In the genomic region with DNA sequence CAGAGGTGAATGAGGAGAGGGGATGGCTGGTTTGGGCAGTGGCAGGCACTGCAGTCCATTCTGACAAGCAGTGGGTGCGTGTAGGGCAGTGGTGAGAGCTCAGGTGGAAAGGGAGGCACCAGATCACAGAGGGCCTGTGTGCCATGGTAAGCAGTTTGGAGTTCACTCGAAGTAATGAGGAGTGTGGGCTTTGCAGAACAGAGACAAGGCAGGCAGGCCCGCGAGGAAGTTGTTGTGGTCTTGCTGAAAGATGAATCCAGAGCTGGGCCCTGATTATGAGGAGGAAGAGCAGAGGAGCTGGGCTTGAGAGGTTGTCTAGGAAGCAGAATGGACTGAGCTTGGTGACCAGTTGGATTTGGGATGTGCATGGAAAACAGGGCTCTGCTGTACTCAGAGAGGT, we compare ENCODE assay signal across 21 cellular contexts. TPM values are rescaled to one million over a fixed set of nuclear protein-coding genes. Genes with fewer than 3 reads are reported as not detected.
"Had no signal": no experiment of that assay in that cellular context is flagged by ENCODE, and none has a peak within 500 bp of the region (broad histone marks: within the 10 kb centered on the region; RNA-seq: fewer than 3 reads in every experiment).

No MANE protein-coding gene starts in this region.

- DNase-seq: activated CD4-positive, alpha-beta T cell treated with anti-CD3 and anti-CD28 coated beads, Interleukin-2, amount 50 U/mL, for 4 hours; activated effector memory CD4-positive, alpha-beta T cell treated with Interleukin-2 at 50 U/mL for 16 hours; activated naive CD4-positive, alpha-beta T cell treated with anti-CD3 and anti-CD28 coated beads for 36 hours; activated T-cell treated with anti-CD3 and anti-CD28 coated beads, Interleukin-2, amount 50 U/mL, for 72 hours; body of pancreas; effector memory CD4-positive, alpha-beta T cell; esophagus squamous epithelium; gastrocnemius medialis; hippocampal formation; left ventricle myocardium superior; mammary epithelial cell; nucleus accumbens; stimulated activated CD4-positive, alpha-beta T cell treated with anti-CD3 and anti-CD28 coated beads, Interleukin-15, amount 100 ng/mL, for 24 hours; stimulated activated CD8-positive, alpha-beta memory T cell treated with anti-CD3 and anti-CD28 coated beads, Interleukin-4, amount 100 ng/mL, for 48 hours; stimulated activated naive B cell treated with anti-CD40 and anti-IgM and Interleukin-4, amounts not matched to agents 10 μg/mL and 1 μg/mL and 100 μg/mL, for 72 hours; transverse colon; uterus had no signal

- H3K36me3 Mint-ChIP-seq: natural killer cell treated with Interleukin-12 subunit alpha and Interleukin-12 subunit beta and Interleukin-15 and Interleukin-18, amount 100 ng/mL, for 72 hours had no signal

- H3K4me3 Mint-ChIP-seq: activated naive CD4-positive, alpha-beta T cell treated with anti-CD3 and anti-CD28 coated beads for 36 hours; activated T-cell treated with anti-CD3 and anti-CD28 coated beads, Interleukin-2, amount 50 U/mL, for 72 hours; natural killer cell treated with Interleukin-12 subunit alpha and Interleukin-12 subunit beta and Interleukin-15 and Interleukin-18, amount 100 ng/mL, for 72 hours; stimulated activated naive B cell treated with anti-CD40 and anti-IgM and Interleukin-4, amounts not matched to agents 10 μg/mL and 1 μg/mL and 100 μg/mL, for 72 hours had no signal

- H3K27ac Mint-ChIP-seq: activated naive CD4-positive, alpha-beta T cell treated with anti-CD3 and anti-CD28 coated beads for 36 hours; activated T-cell treated with anti-CD3 and anti-CD28 coated beads, Interleukin-2, amount 50 U/mL, for 72 hours; natural killer cell treated with Interleukin-12 subunit alpha and Interleukin-12 subunit beta and Interleukin-15 and Interleukin-18, amount 100 ng/mL, for 72 hours; stimulated activated naive B cell treated with anti-CD40 and anti-IgM and Interleukin-4, amounts not matched to agents 10 μg/mL and 1 μg/mL and 100 μg/mL, for 72 hours had no signal

- H3K27me3 Mint-ChIP-seq: stimulated activated naive B cell treated with anti-CD40 and anti-IgM and Interleukin-4, amounts not matched to agents 10 μg/mL and 1 μg/mL and 100 μg/mL, for 72 hours had no signal

- ATAC-seq: activated T-cell treated with anti-CD3 and anti-CD28 coated beads, Interleukin-2, amount 50 U/mL, for 72 hours; body of pancreas; gastrocnemius medialis; left ventricle myocardium superior; natural killer cell treated with Interleukin-12 subunit alpha and Interleukin-12 subunit beta and Interleukin-15 and Interleukin-18, amount 100 ng/mL, for 72 hours; sciatic nerve; stimulated activated naive B cell treated with anti-CD40 and anti-IgM and Interleukin-4, amounts not matched to agents 10 μg/mL and 1 μg/mL and 100 μg/mL, for 72 hours had no signal

- H3K9me3 Mint-ChIP-seq: activated naive CD4-positive, alpha-beta T cell treated with anti-CD3 and anti-CD28 coated beads for 36 hours; activated T-cell treated with anti-CD3 and anti-CD28 coated beads, Interleukin-2, amount 50 U/mL, for 72 hours; natural killer cell treated with Interleukin-12 subunit alpha and Interleukin-12 subunit beta and Interleukin-15 and Interleukin-18, amount 100 ng/mL, for 72 hours; stimulated activated naive B cell treated with anti-CD40 and anti-IgM and Interleukin-4, amounts not matched to agents 10 μg/mL and 1 μg/mL and 100 μg/mL, for 72 hours had no signal

RNA-seq across cellular contexts. Expression of a gene that starts 1.6 kb away (rescaled TPM):
- total RNA-seq: dermis microvascular lymphatic vessel endothelial cell, esophagus squamous epithelium, gastrocnemius medialis, left ventricle myocardium superior, mammary epithelial cell, smooth muscle cell, transverse colon had no signal
